19 cellular contexts compared by ENCODE assay signal in genomic region chr10:119447421-119447820, GRCh38.
"Had no signal": no experiment of that assay in that cellular context is flagged by ENCODE, and none has a peak within 500 bp of the region (broad histone marks: within the 10 kb centered on the region; RNA-seq: fewer than 3 reads in every experiment).

No MANE protein-coding gene starts in this region.

- DNase-seq: cortex of kidney; dorsolateral prefrontal cortex; effector CD8-positive, alpha-beta T cell; esophagus squamous epithelium; foreskin fibroblast; mesenchymal stem cell; midbrain; nephron progenitor cell; stimulated activated CD4-positive, alpha-beta T cell treated with anti-CD3 and anti-CD28 coated beads, Interleukin-4, amount 100 ng/mL, for 1 hour; stimulated activated CD8-positive, alpha-beta memory T cell treated with anti-CD3 and anti-CD28 coated beads, Interleukin-4, amount 100 ng/mL, for 48 hours; stimulated activated naive CD8-positive, alpha-beta T cell treated with anti-CD3 and anti-CD28 coated beads, Interleukin-15, Interleukin-2, amounts not matched to agents 100 U/mL and 50 U/mL, for 24 hours; tibial artery; uterus had no signal

- H3K36me3 ChIP-seq: uterus had no signal

- H3K4me1 ChIP-seq: uterus had no signal

- H3K4me2 ChIP-seq: hepatocyte, smooth muscle cell had no signal

- H3K4me3 Mint-ChIP-seq: central memory CD8-positive, alpha-beta T cell; nephron progenitor cell; stimulated activated effector memory CD8-positive, alpha-beta T cell treated with anti-CD3 and anti-CD28 coated beads, Interleukin-12 subunit alpha, Interleukin-12 subunit beta, amount 100 ng/mL, for 72 hours had no signal

- H3K27me3 Mint-ChIP-seq: central memory CD8-positive, alpha-beta T cell had no signal

- H3K79me2 ChIP-seq: hepatocyte had no signal

- H3K27ac Mint-ChIP-seq: nephron progenitor cell; stimulated activated effector memory CD8-positive, alpha-beta T cell treated with anti-CD3 and anti-CD28 coated beads, Interleukin-12 subunit alpha, Interleukin-12 subunit beta, amount 100 ng/mL, for 72 hours had no signal

- H3K4me3 ChIP-seq: dorsolateral prefrontal cortex, esophagus squamous epithelium, hepatocyte, lung, smooth muscle cell, tibial artery, upper lobe of left lung, uterus had no signal

- H3K9me3 Mint-ChIP-seq: central memory CD8-positive, alpha-beta T cell; nephron progenitor cell; stimulated activated effector memory CD8-positive, alpha-beta T cell treated with anti-CD3 and anti-CD28 coated beads, Interleukin-12 subunit alpha, Interleukin-12 subunit beta, amount 100 ng/mL, for 72 hours had no signal

- ATAC-seq: stimulated activated effector memory CD8-positive, alpha-beta T cell treated with anti-CD3 and anti-CD28 coated beads, Interleukin-12 subunit alpha, Interleukin-12 subunit beta, amount 100 ng/mL, for 72 hours; stimulated activated naive CD8-positive, alpha-beta T cell treated with anti-CD3 and anti-CD28 coated beads, Interleukin-15, Interleukin-2, amounts not matched to agents 100 U/mL and 50 U/mL, for 24 hours had no signal

- H3K27ac ChIP-seq: dorsolateral prefrontal cortex, hepatocyte, upper lobe of left lung, uterus had no signal

- H3K36me3 Mint-ChIP-seq: stimulated activated effector memory CD8-positive, alpha-beta T cell treated with anti-CD3 and anti-CD28 coated beads, Interleukin-12 subunit alpha, Interleukin-12 subunit beta, amount 100 ng/mL, for 72 hours had no signal

- H2AFZ ChIP-seq: hepatocyte had no signal

- H3K27me3 ChIP-seq: dorsolateral prefrontal cortex, esophagus squamous epithelium, hepatocyte, tibial artery, upper lobe of left lung, uterus had no signal

- H3K9me3 ChIP-seq: esophagus squamous epithelium, tibial artery, upper lobe of left lung, uterus had no signal
